8 cellular contexts compared by ENCODE assay signal in the genomic region with DNA sequence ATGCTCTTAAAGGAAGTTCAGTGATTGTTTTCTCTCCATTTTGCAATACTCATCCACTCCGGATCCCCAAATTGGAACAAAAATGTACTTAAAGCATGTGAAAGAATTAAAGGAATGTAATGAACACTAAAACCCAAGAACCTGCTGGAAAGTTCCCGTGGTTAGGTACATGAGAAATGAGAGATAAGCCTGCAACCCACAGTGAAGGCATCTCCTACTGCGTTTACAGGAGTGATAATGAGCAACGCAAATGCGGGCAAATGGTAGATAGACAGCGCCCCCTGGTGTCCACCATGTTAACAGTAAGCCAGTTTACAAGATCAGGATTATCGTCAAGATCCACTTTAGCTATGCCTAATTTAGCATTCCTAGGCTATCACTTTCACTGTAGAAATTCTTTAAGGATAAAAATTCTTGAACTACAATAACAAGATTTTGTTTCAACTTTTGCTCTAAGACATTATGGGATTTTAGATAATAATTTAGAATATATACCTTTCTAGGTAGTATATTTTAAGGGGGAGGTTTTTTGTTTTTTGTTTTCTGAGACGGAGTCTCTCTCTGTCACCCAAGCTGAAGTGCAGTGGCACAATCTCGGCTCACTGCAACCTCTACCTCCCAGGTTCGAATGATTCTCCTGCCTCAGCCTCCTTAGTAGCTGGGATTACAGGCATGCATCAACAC. TPM values are rescaled to one million over a fixed set of nuclear protein-coding genes. Genes with fewer than 3 reads are reported as not detected.
DNase-seq lines count a peak whose midpoint lies in the region; ATAC-seq and TF ChIP-seq lines count a peak whose summit lies in the region.

No MANE protein-coding gene starts in this region.

- CTCF ChIA-PET in RWPE1 (lab: Yijun Ruan, JAX): interaction anchor here (0.5 to 1.2 kb wide), 16 partner anchors 15 to 1899 kb away, joined by 3 to 8 read pairs (median 4); no protein-coding TSS in a partner anchor

- no peak overlapping the region for H2BK120ac ChIP-seq in neuronal stem cell (ENCODE audit: low read depth, low read length)

- no peak overlapping the region for H4K8ac ChIP-seq in neuronal stem cell (ENCODE audit: low read depth, low read length)

- no peaks in the 10 kb centered on the region for H3K79me1 ChIP-seq in neuronal stem cell (ENCODE audit: low read depth, low read length)

- no peaks in the 10 kb centered on the region for H3K27me3 Mint-ChIP-seq in activated T-helper 1 cell treated with anti-CD3 and anti-CD28 coated beads, Interleukin-12 subunit alpha, Interleukin-12 subunit beta, Interleukin-2, Interleukin-4 antibody, amounts not matched to agents 30 ng/mL and 10 ng/mL and 1 ng/mL, durations not matched to agents 14 hours and 24 hours and 36 hours (ENCODE audit: insufficient read depth)

- no peak overlapping the region for H2BK15ac ChIP-seq in neuronal stem cell (ENCODE audit: low read length)

- no peak overlapping the region for H3K4me2 ChIP-seq in neuronal stem cell (ENCODE audit: insufficient read depth, low read length, poor library complexity, severe bottlenecking)

- no peak overlapping the region for H3K4me3 Mint-ChIP-seq in activated T-helper 1 cell treated with anti-CD3 and anti-CD28 coated beads, Interleukin-12 subunit alpha, Interleukin-12 subunit beta, Interleukin-2, Interleukin-4 antibody, amounts not matched to agents 30 ng/mL and 10 ng/mL and 1 ng/mL, durations not matched to agents 14 hours and 24 hours and 36 hours

- H3K23ac ChIP-seq in neuronal stem cell (ENCODE audit: low read depth, low read length, poor library complexity): no peak overlapping the region

- H3K9me3 Mint-ChIP-seq in activated T-helper 1 cell treated with anti-CD3 and anti-CD28 coated beads, Interleukin-12 subunit alpha, Interleukin-12 subunit beta, Interleukin-2, Interleukin-4 antibody, amounts not matched to agents 30 ng/mL and 10 ng/mL and 1 ng/mL, durations not matched to agents 14 hours and 24 hours and 36 hours: no peaks in the 10 kb centered on the region

- H4K91ac ChIP-seq in neuronal stem cell (ENCODE audit: low read depth, low read length, poor library complexity): no peak overlapping the region

- no peak overlapping the region for H3K27ac Mint-ChIP-seq in activated T-helper 1 cell treated with anti-CD3 and anti-CD28 coated beads, Interleukin-12 subunit alpha, Interleukin-12 subunit beta, Interleukin-2, Interleukin-4 antibody, amounts not matched to agents 30 ng/mL and 10 ng/mL and 1 ng/mL, durations not matched to agents 14 hours and 24 hours and 36 hours

- H2BK5ac ChIP-seq in neuronal stem cell (ENCODE audit: low read length): no peak overlapping the region

- TF ChIP-seq CTCF in C4-2B (conservative IDR thresholded peaks at IDR 0.05): peak; percentile 94
- peak; percentile 86 for TF ChIP-seq CTCF in RWPE1 (conservative IDR thresholded peaks at IDR 0.05; ENCODE audit: low read depth)
- peak; percentile 88 for TF ChIP-seq CTCF in fibroblast of pulmonary artery (IDR thresholded peaks at IDR 0.05; ENCODE audit: low read length, missing control alignments)

- H3K27me3 ChIP-seq in MG63 (no peaks in the 10 kb centered on the region), neuronal stem cell (ENCODE audit: control insufficient read depth in 3 of 3, insufficient read depth in 3 of 3, low read depth in 1 of 3, low read length in 3 of 3) (no peaks in the 10 kb centered on the region)

- no peak overlapping the region for H3K14ac ChIP-seq in neuronal stem cell (ENCODE audit: low read length)

- no peak overlapping the region for H3K18ac ChIP-seq in neuronal stem cell (ENCODE audit: low read length)

- no CpG with 5 or more reads among the region's 10 CpGs for WGBS in neuronal stem cell (ENCODE audit: extremely low coverage in 2 of 2, insufficient read length in 2 of 2, insufficient replicate concordance in 1 of 2), 2 donors

- H2AK5ac ChIP-seq in neuronal stem cell (ENCODE audit: low read depth, low read length): no peak overlapping the region

- no peaks in the 10 kb centered on the region for H3K9me3 ChIP-seq in MG63
- no peaks in the 10 kb centered on the region for H3K9me3 ChIP-seq in neuronal stem cell (replicated peaks in 1 of 2; ENCODE audit: control insufficient read depth in 2 of 2, insufficient read depth in 1 of 2, low read depth in 1 of 2, low read length in 2 of 2)

- intact Hi-C loops in activated T-helper 1 cell treated with anti-CD3 and anti-CD28 coated beads, Interleukin-12 subunit alpha, Interleukin-12 subunit beta, Interleukin-2, Interleukin-4 antibody, amounts not matched to agents 30 ng/mL and 10 ng/mL and 1 ng/mL, durations not matched to agents 14 hours and 24 hours and 36 hours (cut with micrococcal nuclease): loop anchor here (1.0 kb wide), 6 partner anchors 64 to 387 kb away; partner anchors contain the start of genes PPP2R1B and SIK2

- peak; percentile 67 for ATAC-seq in GM21390 (IDR thresholded peaks at IDR 0.05; ENCODE audit: unreplicated experiment)

- peaks cover 0 to 9% of the 10 kb centered on the region in 2 donors for H3K4me1 ChIP-seq in neuronal stem cell (ENCODE audit: control insufficient read depth in 2 of 2, insufficient read depth in 1 of 2, low read depth in 1 of 2, low read length in 2 of 2)

- H3K27ac ChIP-seq in C4-2B (no peak overlapping the region), RWPE1 (no peak overlapping the region), neuronal stem cell (replicated peaks; ENCODE audit: low read length) (no peak overlapping the region)

- DNase-seq in MG63 (peak; percentile 64), RWPE1 (ENCODE audit: low spot score) (peak; percentile 66), fibroblast of pulmonary artery (ENCODE audit: low read depth) (peak; percentile 91), neuronal stem cell (ENCODE audit: low spot score) (peak; percentile 84), stromal cell of bone marrow (ENCODE audit: low read depth) (peak; percentile 65)
- DNase-seq in activated T-helper 1 cell treated with anti-CD3 and anti-CD28 coated beads, Interleukin-12 subunit alpha, Interleukin-12 subunit beta, Interleukin-2, Interleukin-4 antibody, amounts not matched to agents 30 ng/mL and 10 ng/mL and 1 ng/mL, durations not matched to agents 14 hours and 24 hours and 36 hours (ENCODE audit: low spot score): peak; percentile 70

- H3K4me3 ChIP-seq in MG63: no peak overlapping the region
- no peak overlapping the region for H3K4me3 ChIP-seq in fibroblast of pulmonary artery (replicated peaks; ENCODE audit: low read depth, low read length)
- H3K4me3 ChIP-seq in neuronal stem cell (ENCODE audit: low read length in 2 of 2): no peak overlapping the region

- peaks cover 26% of the 10 kb centered on the region for H3K36me3 Mint-ChIP-seq in activated T-helper 1 cell treated with anti-CD3 and anti-CD28 coated beads, Interleukin-12 subunit alpha, Interleukin-12 subunit beta, Interleukin-2, Interleukin-4 antibody, amounts not matched to agents 30 ng/mL and 10 ng/mL and 1 ng/mL, durations not matched to agents 14 hours and 24 hours and 36 hours (ENCODE audit: low read depth)

- H3K9ac ChIP-seq in neuronal stem cell (ENCODE audit: low read depth, low read length, poor library complexity): no peak overlapping the region

- no peak overlapping the region for H2BK12ac ChIP-seq in neuronal stem cell (ENCODE audit: low read length)

- H3K4ac ChIP-seq in neuronal stem cell (ENCODE audit: low read length): no peak overlapping the region

- POLR2A ChIA-PET in RWPE1 (lab: Yijun Ruan, JAX; ENCODE audit: low non-redundant PET): interaction anchor here (0.6 kb wide), 1 partner anchor 259 kb away, joined by 3 read pairs; no protein-coding TSS in a partner anchor

- H3K4me1 Mint-ChIP-seq in activated T-helper 1 cell treated with anti-CD3 and anti-CD28 coated beads, Interleukin-12 subunit alpha, Interleukin-12 subunit beta, Interleukin-2, Interleukin-4 antibody, amounts not matched to agents 30 ng/mL and 10 ng/mL and 1 ng/mL, durations not matched to agents 14 hours and 24 hours and 36 hours (ENCODE audit: low read depth): peaks cover 16% of the 10 kb centered on the region

- no peak overlapping the region for H2AFZ ChIP-seq in neuronal stem cell (ENCODE audit: low read length)

- H3K36me3 ChIP-seq in MG63 (peaks cover 9% of the 10 kb centered on the region), neuronal stem cell (replicated peaks in 1 of 2; ENCODE audit: control insufficient read depth in 2 of 2, insufficient read depth in 2 of 2, low read length in 2 of 2) (peaks cover 2 to 71% of the 10 kb centered on the region in 2 donors)

RNA-seq across cellular contexts. Expression of gene ALG9, which starts 29.9 kb away (rescaled TPM):
- total RNA-seq in MG63 (2014; rRNA removed; shearing (Covaris generic); ENCODE audit: low replicate concordance): 16.4 and 23.6 TPM in 2 replicates
- 29.3 and 31.8 TPM in 2 replicates for total RNA-seq in activated T-helper 1 cell treated with anti-CD3 and anti-CD28 coated beads, Interleukin-12 subunit alpha, Interleukin-12 subunit beta, Interleukin-2, Interleukin-4 antibody, amounts not matched to agents 30 ng/mL and 10 ng/mL and 1 ng/mL, durations not matched to agents 14 hours and 24 hours and 36 hours
- polyA plus RNA-seq in neuronal stem cell (2013, experiment 1 of 2): 44.7 TPM
- 48.8 TPM for polyA plus RNA-seq in neuronal stem cell (2013, experiment 2 of 2)

RNA-seq across cellular contexts. Expression of gene FDXACB1, which starts 37.5 kb away (rescaled TPM):
- total RNA-seq in MG63 (2014; rRNA removed; shearing (Covaris generic); ENCODE audit: low replicate concordance): 2.3 and 2.5 TPM in 2 replicates
- 7.9 and 9.4 TPM in 2 replicates for total RNA-seq in activated T-helper 1 cell treated with anti-CD3 and anti-CD28 coated beads, Interleukin-12 subunit alpha, Interleukin-12 subunit beta, Interleukin-2, Interleukin-4 antibody, amounts not matched to agents 30 ng/mL and 10 ng/mL and 1 ng/mL, durations not matched to agents 14 hours and 24 hours and 36 hours
- polyA plus RNA-seq in neuronal stem cell (2013, experiment 1 of 2): 2.1 TPM
- polyA plus RNA-seq in neuronal stem cell (2013, experiment 2 of 2): 2.0 TPM

RNA-seq across cellular contexts. Expression of gene CFAP68, which starts 37.8 kb away (rescaled TPM):
- total RNA-seq in MG63 (2014; rRNA removed; shearing (Covaris generic); ENCODE audit: low replicate concordance): 11.3 and 27.4 TPM in 2 replicates
- 17.7 and 22.3 TPM in 2 replicates for total RNA-seq in activated T-helper 1 cell treated with anti-CD3 and anti-CD28 coated beads, Interleukin-12 subunit alpha, Interleukin-12 subunit beta, Interleukin-2, Interleukin-4 antibody, amounts not matched to agents 30 ng/mL and 10 ng/mL and 1 ng/mL, durations not matched to agents 14 hours and 24 hours and 36 hours
- polyA plus RNA-seq in neuronal stem cell (2013, experiment 1 of 2): 56.0 TPM
- polyA plus RNA-seq in neuronal stem cell (2013, experiment 2 of 2): 51.1 TPM
